ENCODE assay signal across 1 cellular context in genomic region chr14:104303705-104304425, GRCh38.
TF ChIP-seq lines count a peak whose summit lies in the region.

No MANE protein-coding gene starts in this region.

TF ChIP-seq in HepG2, 621 proteins besides CTCF, POLR2A, EP300 and RAD21 (continued from another document):
- TF ChIP-seq, protein P1, sequence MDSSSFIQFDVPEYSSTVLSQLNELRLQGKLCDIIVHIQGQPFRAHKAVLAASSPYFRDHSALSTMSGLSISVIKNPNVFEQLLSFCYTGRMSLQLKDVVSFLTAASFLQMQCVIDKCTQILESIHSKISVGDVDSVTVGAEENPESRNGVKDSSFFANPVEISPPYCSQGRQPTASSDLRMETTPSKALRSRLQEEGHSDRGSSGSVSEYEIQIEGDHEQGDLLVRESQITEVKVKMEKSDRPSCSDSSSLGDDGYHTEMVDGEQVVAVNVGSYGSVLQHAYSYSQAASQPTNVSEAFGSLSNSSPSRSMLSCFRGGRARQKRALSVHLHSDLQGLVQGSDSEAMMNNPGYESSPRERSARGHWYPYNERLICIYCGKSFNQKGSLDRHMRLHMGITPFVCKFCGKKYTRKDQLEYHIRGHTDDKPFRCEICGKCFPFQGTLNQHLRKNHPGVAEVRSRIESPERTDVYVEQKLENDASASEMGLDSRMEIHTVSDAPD (CRISPR knock-in tag; IDR thresholded peaks at IDR 0.05) = no peak
- TF ChIP-seq, protein P2, sequence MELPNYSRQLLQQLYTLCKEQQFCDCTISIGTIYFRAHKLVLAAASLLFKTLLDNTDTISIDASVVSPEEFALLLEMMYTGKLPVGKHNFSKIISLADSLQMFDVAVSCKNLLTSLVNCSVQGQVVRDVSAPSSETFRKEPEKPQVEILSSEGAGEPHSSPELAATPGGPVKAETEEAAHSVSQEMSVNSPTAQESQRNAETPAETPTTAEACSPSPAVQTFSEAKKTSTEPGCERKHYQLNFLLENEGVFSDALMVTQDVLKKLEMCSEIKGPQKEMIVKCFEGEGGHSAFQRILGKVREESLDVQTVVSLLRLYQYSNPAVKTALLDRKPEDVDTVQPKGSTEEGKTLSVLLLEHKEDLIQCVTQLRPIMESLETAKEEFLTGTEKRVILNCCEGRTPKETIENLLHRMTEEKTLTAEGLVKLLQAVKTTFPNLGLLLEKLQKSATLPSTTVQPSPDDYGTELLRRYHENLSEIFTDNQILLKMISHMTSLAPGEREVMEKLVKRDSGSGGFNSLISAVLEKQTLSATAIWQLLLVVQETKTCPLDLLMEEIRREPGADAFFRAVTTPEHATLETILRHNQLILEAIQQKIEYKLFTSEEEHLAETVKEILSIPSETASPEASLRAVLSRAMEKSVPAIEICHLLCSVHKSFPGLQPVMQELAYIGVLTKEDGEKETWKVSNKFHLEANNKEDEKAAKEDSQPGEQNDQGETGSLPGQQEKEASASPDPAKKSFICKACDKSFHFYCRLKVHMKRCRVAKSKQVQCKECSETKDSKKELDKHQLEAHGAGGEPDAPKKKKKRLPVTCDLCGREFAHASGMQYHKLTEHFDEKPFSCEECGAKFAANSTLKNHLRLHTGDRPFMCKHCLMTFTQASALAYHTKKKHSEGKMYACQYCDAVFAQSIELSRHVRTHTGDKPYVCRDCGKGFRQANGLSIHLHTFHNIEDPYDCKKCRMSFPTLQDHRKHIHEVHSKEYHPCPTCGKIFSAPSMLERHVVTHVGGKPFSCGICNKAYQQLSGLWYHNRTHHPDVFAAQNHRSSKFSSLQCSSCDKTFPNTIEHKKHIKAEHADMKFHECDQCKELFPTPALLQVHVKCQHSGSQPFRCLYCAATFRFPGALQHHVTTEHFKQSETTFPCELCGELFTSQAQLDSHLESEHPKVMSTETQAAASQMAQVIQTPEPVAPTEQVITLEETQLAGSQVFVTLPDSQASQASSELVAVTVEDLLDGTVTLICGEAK (IDR thresholded peaks at IDR 0.05) = no peak
- TF ChIP-seq, protein P2 (CRISPR knock-in tag; IDR thresholded peaks at IDR 0.05) = no peak
- no peak for TF ChIP-seq FLYWCH1 (CRISPR knock-in tag; IDR thresholded peaks at IDR 0.05)
- TF ChIP-seq, protein P3, sequence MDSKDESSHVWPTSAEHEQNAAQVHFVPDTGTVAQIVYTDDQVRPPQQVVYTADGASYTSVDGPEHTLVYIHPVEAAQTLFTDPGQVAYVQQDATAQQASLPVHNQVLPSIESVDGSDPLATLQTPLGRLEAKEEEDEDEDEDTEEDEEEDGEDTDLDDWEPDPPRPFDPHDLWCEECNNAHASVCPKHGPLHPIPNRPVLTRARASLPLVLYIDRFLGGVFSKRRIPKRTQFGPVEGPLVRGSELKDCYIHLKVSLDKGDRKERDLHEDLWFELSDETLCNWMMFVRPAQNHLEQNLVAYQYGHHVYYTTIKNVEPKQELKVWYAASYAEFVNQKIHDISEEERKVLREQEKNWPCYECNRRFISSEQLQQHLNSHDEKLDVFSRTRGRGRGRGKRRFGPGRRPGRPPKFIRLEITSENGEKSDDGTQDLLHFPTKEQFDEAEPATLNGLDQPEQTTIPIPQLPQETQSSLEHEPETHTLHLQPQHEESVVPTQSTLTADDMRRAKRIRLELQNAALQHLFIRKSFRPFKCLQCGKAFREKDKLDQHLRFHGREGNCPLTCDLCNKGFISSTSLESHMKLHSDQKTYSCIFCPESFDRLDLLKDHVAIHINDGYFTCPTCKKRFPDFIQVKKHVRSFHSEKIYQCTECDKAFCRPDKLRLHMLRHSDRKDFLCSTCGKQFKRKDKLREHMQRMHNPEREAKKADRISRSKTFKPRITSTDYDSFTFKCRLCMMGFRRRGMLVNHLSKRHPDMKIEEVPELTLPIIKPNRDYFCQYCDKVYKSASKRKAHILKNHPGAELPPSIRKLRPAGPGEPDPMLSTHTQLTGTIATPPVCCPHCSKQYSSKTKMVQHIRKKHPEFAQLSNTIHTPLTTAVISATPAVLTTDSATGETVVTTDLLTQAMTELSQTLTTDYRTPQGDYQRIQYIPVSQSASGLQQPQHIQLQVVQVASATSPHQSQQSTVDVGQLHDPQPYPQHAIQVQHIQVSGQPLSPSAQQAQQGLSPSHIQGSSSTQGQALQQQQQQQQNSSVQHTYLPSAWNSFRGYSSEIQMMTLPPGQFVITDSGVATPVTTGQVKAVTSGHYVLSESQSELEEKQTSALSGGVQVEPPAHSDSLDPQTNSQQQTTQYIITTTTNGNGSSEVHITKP (CRISPR knock-in tag; IDR thresholded peaks at IDR 0.05; ENCODE audit: low read depth) = no peak
- TF ChIP-seq THAP11 (CRISPR knock-in tag; IDR thresholded peaks at IDR 0.05) = no peak
- TF ChIP-seq, protein P4, sequence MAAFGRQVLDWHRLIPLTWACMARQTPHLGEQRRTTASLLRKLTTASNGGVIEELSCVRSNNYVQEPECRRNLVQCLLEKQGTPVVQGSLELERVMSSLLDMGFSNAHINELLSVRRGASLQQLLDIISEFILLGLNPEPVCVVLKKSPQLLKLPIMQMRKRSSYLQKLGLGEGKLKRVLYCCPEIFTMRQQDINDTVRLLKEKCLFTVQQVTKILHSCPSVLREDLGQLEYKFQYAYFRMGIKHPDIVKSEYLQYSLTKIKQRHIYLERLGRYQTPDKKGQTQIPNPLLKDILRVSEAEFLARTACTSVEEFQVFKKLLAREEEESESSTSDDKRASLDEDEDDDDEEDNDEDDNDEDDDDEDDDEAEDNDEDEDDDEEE (CRISPR knock-in tag; IDR thresholded peaks at IDR 0.05) = no peak
- no peak for TF ChIP-seq MXD4 (CRISPR knock-in tag; IDR thresholded peaks at IDR 0.05)
- no peak for TF ChIP-seq HNRNPLL (IDR thresholded peaks at IDR 0.05; ENCODE audit: low read depth, low read length, poor library complexity, severe bottlenecking)
- TF ChIP-seq, protein P5, sequence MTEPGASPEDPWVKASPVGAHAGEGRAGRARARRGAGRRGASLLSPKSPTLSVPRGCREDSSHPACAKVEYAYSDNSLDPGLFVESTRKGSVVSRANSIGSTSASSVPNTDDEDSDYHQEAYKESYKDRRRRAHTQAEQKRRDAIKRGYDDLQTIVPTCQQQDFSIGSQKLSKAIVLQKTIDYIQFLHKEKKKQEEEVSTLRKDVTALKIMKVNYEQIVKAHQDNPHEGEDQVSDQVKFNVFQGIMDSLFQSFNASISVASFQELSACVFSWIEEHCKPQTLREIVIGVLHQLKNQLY (CRISPR knock-in tag; IDR thresholded peaks at IDR 0.05) = no peak
TF ChIP-seq in HepG2: peak in this region for 0.
